Comparison of ENCODE assay signal across 18 cellular contexts in the genomic region with DNA sequence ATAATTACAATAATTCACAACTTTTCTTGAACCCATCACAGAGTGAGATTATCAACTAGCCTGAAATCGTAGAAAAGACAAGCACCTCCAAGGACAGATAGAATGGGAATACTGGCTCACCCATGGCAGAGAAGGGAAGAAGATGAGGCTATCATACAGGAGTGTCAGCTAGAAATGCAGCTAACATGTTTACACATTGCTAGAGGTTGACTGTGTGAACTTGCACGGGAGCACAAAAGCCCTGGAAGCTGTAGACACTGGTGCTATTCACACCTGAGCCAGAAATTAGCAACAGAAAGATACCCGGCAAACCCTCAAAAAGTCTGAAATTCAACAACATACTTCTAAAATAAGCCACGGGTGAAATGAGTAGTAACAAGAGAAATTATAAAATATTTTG.
A peak's percentile ranks its signal among the peaks of the same experiment; 100 is the strongest.
DNase-seq lines count a peak whose midpoint lies in the region; ATAC-seq, FAIRE-seq and TF ChIP-seq lines count a peak whose summit lies in the region.
"Had no signal": no experiment of that assay in that cellular context is flagged by ENCODE, and none has a peak within 500 bp of the region (broad histone marks: within the 10 kb centered on the region; RNA-seq: fewer than 3 reads in every experiment).

No MANE protein-coding gene starts in this region.

- no peak overlapping the region for H3K9ac ChIP-seq in HepG2 (ENCODE audit: insufficient read depth, low read depth, low read length)
- H3K9ac ChIP-seq: GM23248 had no signal

- 28% methylated on average over 4 of the region's 4 CpGs for WGBS in right lobe of liver (ENCODE audit: insufficient coverage, low coverage, low lambda C conversion rate, missing lambda C conversion rate)
- 91% methylated on average over 4 of the region's 4 CpGs for WGBS in HepG2 (ENCODE audit: low lambda C conversion rate)
- WGBS in tibial nerve, 2 donors, result 67 to 79% methylated on average over 4 of the region's 4 CpGs

- TF ChIP-seq EP300 in HepG2 (IDR thresholded peaks at IDR 0.05; ENCODE audit: low read depth in 2 of 2, low read length in 2 of 2) (no peak), HepG2 (CRISPR knock-in tag; IDR thresholded peaks at IDR 0.05; ENCODE audit: borderline replicate concordance) (no peak), tibial nerve (IDR thresholded peaks at IDR 0.05) (no peak)

- TF ChIP-seq POLR2A in right lobe of liver (IDR thresholded peaks at IDR 0.05) (no peak), HepG2 (IDR thresholded peaks at IDR 0.05; ENCODE audit: insufficient read depth in 1 of 2, low read depth in 2 of 2, low read length in 2 of 2) (no peak), tibial nerve (IDR thresholded peaks at IDR 0.05) (no peak)

- BruUV-seq in HepG2 (replicated peaks; lab: Mats Ljungman, UMichigan), result no TSS peak

- TF ChIP-seq CTCF in right lobe of liver (IDR thresholded peaks at IDR 0.05), result no peak
- no peak for TF ChIP-seq CTCF in HepG2 (CRISPR knock-in tag; IDR thresholded peaks at IDR 0.05)
- TF ChIP-seq CTCF in neutrophil (IDR thresholded peaks at IDR 0.05), result no peak
- no peak for TF ChIP-seq CTCF in tibial nerve (IDR thresholded peaks at IDR 0.05)

- no peak overlapping the region for H2AFZ ChIP-seq in HepG2 (ENCODE audit: low read length)
- H2AFZ ChIP-seq: GM23248 had no signal

- H3K27ac ChIP-seq in right lobe of liver, result no peak overlapping the region
- H3K27ac ChIP-seq in HepG2 (ENCODE audit: extremely low read length, insufficient read depth, low read length), result no peak overlapping the region
- peak overlapping the region; percentile 65 for H3K27ac ChIP-seq in neutrophil
- H3K27ac ChIP-seq in tibial nerve, result no peak overlapping the region
- H3K27ac ChIP-seq: 22Rv1, A549, C4-2B, GM23248, HL-60 had no signal

- H3K36me3 ChIP-seq in right lobe of liver (peaks cover 0 to 8% (median 0%) of the 10 kb centered on the region in 4 donors), HepG2 (replicated peaks in 1 of 2; ENCODE audit: control insufficient read depth in 1 of 2, insufficient read depth in 2 of 2, low read length in 2 of 2) (peaks cover 3 to 14% of the 10 kb centered on the region in 2 experiments; a peak in 4 of 5 replicates), neutrophil (no peaks in the 10 kb centered on the region), tibial nerve (peaks cover 0 to 15% (median 0%) of the 10 kb centered on the region in 3 donors)

- ATAC-seq in right lobe of liver (peak; percentile 49 to 70 (median 59)), HepG2 (no peak), left colon (peak; percentile 32), left cardiac atrium (no peak), HG03571 (IDR thresholded peaks at IDR 0.05; ENCODE audit: unreplicated experiment) (no peak)
- ATAC-seq: A549 had no signal

- POLR2A ChIA-PET in HepG2 (lab: Yijun Ruan, JAX), result no interaction called here

- H4K20me1 ChIP-seq in HepG2 (ENCODE audit: insufficient read depth, low read length), result no peaks in the 10 kb centered on the region

- no peak for DNase-seq in right lobe of liver
- no peak for DNase-seq in HepG2 (ENCODE audit: low spot score)
- no peak for DNase-seq in left colon
- DNase-seq in left cardiac atrium, result no peak
- DNase-seq in tibial nerve (ENCODE audit: low spot score in 2 of 2), result no peak
- DNase-seq: Caco-2; CD4-positive, alpha-beta T cell; GM23248; HCEC 1CT; IMR-90 had no signal

- in situ Hi-C loops in HepG2 (cut with HindIII; ENCODE audit: extremely low pct_ligation_motif_present, low pct_unique_long_range_greater_than_20kb), result no loop called here

- no peak overlapping the region for H3K4me2 ChIP-seq in HepG2 (ENCODE audit: low read depth, low read length)
- H3K4me2 ChIP-seq: A549 had no signal

- no peak for TF ChIP-seq RAD21 in HepG2 (CRISPR knock-in tag; IDR thresholded peaks at IDR 0.05)

- H3K79me2 ChIP-seq in HepG2 (ENCODE audit: insufficient read depth, low read length), result peaks cover 5% of the 10 kb centered on the region

- H3K27me3 ChIP-seq in right lobe of liver (no peaks in the 10 kb centered on the region), HepG2 (ENCODE audit: control insufficient read depth in 1 of 2, insufficient read depth in 2 of 2, low read length in 2 of 2) (no peaks in the 10 kb centered on the region), neutrophil (no peaks in the 10 kb centered on the region), tibial nerve (no peaks in the 10 kb centered on the region)

- no peaks in the 10 kb centered on the region for H3K9me3 ChIP-seq in right lobe of liver
- H3K9me3 ChIP-seq in HepG2 (ENCODE audit: low read length), result no peaks in the 10 kb centered on the region
- no peaks in the 10 kb centered on the region for H3K9me3 ChIP-seq in neutrophil
- H3K9me3 ChIP-seq in tibial nerve, result no peaks in the 10 kb centered on the region
- H3K9me3 ChIP-seq: A549, Caco-2 had no signal

- no peak for FAIRE-seq in HepG2 (lab: Jason Lieb, UNC)
- FAIRE-seq: A549, G401.6, H54 had no signal

- H3K4me3 ChIP-seq in right lobe of liver, result peak overlapping the region in 2 of 3 donors; percentile 9 to 22
- no peak overlapping the region for H3K4me3 ChIP-seq in HepG2 (replicated peaks in 1 of 3; ENCODE audit: insufficient read depth in 1 of 3, low read depth in 2 of 3, low read length in 3 of 3)
- H3K4me3 ChIP-seq in neutrophil (ENCODE audit: low read depth in 1 of 2, low read length in 1 of 2), result no peak overlapping the region
- no peak overlapping the region for H3K4me3 ChIP-seq in tibial nerve
- H3K4me3 ChIP-seq: A549, GM23248 had no signal

- H3K4me1 ChIP-seq in right lobe of liver, result peaks cover 0 to 9% (median 2%) of the 10 kb centered on the region in 4 donors
- H3K4me1 ChIP-seq in HepG2 (ENCODE audit: insufficient read depth, low read length), result no peaks in the 10 kb centered on the region
- H3K4me1 ChIP-seq in neutrophil (ENCODE audit: control insufficient read depth in 1 of 2, insufficient read depth in 1 of 2, low read depth in 1 of 2, low read length in 1 of 2), result peaks cover 50 to 52% of the 10 kb centered on the region in 2 experiments
- no peaks in the 10 kb centered on the region for H3K4me1 ChIP-seq in tibial nerve
- H3K4me1 ChIP-seq: A549, Caco-2 had no signal

- CTCF ChIA-PET in HepG2 (lab: Yijun Ruan, JAX; ENCODE audit: low intra/inter-chr PET ratio, low total read pairs), result no interaction called here

- intact Hi-C loops in right lobe of liver (cut with DNase I) (no loop called here), HepG2 (cut with micrococcal nuclease; ENCODE audit: unreplicated experiment) (no loop called here), left colon (cut with DNase I, micrococcal nuclease) (no loop called here), left cardiac atrium (cut with DNase I) (no loop called here)

TF ChIP-seq in HepG2, 621 proteins besides CTCF, POLR2A, EP300 and RAD21:
- TF ChIP-seq, protein P1, sequence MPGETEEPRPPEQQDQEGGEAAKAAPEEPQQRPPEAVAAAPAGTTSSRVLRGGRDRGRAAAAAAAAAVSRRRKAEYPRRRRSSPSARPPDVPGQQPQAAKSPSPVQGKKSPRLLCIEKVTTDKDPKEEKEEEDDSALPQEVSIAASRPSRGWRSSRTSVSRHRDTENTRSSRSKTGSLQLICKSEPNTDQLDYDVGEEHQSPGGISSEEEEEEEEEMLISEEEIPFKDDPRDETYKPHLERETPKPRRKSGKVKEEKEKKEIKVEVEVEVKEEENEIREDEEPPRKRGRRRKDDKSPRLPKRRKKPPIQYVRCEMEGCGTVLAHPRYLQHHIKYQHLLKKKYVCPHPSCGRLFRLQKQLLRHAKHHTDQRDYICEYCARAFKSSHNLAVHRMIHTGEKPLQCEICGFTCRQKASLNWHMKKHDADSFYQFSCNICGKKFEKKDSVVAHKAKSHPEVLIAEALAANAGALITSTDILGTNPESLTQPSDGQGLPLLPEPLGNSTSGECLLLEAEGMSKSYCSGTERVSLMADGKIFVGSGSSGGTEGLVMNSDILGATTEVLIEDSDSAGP (CRISPR knock-in tag; IDR thresholded peaks at IDR 0.05; ENCODE audit: borderline replicate concordance), result no peak
- TF ChIP-seq JUND (CRISPR knock-in tag; IDR thresholded peaks at IDR 0.05) (no peak), SETDB1 (CRISPR knock-in tag; IDR thresholded peaks at IDR 0.05; ENCODE audit: borderline replicate concordance) (no peak), CHCHD3 (CRISPR knock-in tag; IDR thresholded peaks at IDR 0.05) (no peak), ZNF816 (CRISPR knock-in tag; IDR thresholded peaks at IDR 0.05; ENCODE audit: borderline replicate concordance) (no peak), ETV6 (CRISPR knock-in tag; conservative IDR thresholded peaks at IDR 0.05) (no peak), NCOA1 (CRISPR knock-in tag; IDR thresholded peaks at IDR 0.05) (no peak)
- TF ChIP-seq, protein P2, sequence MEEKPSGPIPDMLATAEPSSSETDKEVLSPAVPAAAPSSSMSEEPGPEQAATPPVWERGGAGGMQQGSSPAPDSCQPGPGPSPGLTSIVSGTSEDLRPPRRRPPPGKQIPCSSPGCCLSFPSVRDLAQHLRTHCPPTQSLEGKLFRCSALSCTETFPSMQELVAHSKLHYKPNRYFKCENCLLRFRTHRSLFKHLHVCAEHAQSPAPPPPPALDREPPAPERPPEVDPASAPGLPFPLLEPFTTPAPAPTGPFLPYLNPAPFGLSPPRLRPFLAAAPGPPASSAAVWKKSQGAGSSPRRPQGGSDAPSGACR (CRISPR knock-in tag; IDR thresholded peaks at IDR 0.05), result no peak
TF ChIP-seq in HepG2: peak in this region for 0.

Comparison
In these comparisons a context has a peak if more than half of its experiments do, and no peak if none do; other contexts are left out.
1. ATAC-seq: peak in right lobe of liver (4 of 4) and left colon (single experiment); none in HepG2 (single experiment), left cardiac atrium (0 of 2) and HG03571 (single experiment).
2. H3K4me3 ChIP-seq: peak in right lobe of liver (2 of 3); none in HepG2 (0 of 3), neutrophil (0 of 2) and tibial nerve (0 of 4).